Comparison of ENCODE assay signal across 1 cellular context in genomic region chr15:69679623-69680228, GRCh38.
TF ChIP-seq lines count a peak whose summit lies in the region.

No MANE protein-coding gene starts in this region.

TF ChIP-seq in GM12878, 131 proteins besides CTCF, POLR2A, EP300 and RAD21 (continued from another document and continues in another):
- TF ChIP-seq BCL3 (IDR thresholded peaks at IDR 0.05; ENCODE audit: borderline replicate concordance, insufficient read depth, low read depth, low read length, poor library complexity, severe bottlenecking) (peak; percentile 83), HCFC1 (IDR thresholded peaks at IDR 0.05; ENCODE audit: low read length) (no peak), ZBTB33 (IDR thresholded peaks at IDR 0.05) (no peak), IKZF1 (conservative IDR thresholded peaks at IDR 0.05) (peak; percentile 92), YY1 (IDR thresholded peaks at IDR 0.05; ENCODE audit: low read depth, low read length) (0 out of 2 replicates have a peak, but pooled peaks have one; percentile 31), BRCA1 (IDR thresholded peaks at IDR 0.05; ENCODE audit: low read depth, low read length) (no peak), ZNF592 (IDR thresholded peaks at IDR 0.05) (no peak), BACH1 (IDR thresholded peaks at IDR 0.05; ENCODE audit: borderline replicate concordance) (peak; percentile 80; the same call in 1 of the 2 replicates), SUPT20H (IDR thresholded peaks at IDR 0.05; ENCODE audit: borderline replicate concordance, control insufficient read depth, low read depth, low read length) (no peak), KLF5 (IDR thresholded peaks at IDR 0.05; ENCODE audit: partially characterized antibody) (peak; percentile 53), CEBPZ (IDR thresholded peaks at IDR 0.05; ENCODE audit: low read depth, low read length) (no peak), SIN3A (IDR thresholded peaks at IDR 0.05; ENCODE audit: low read depth, low read length) (no peak), RAD51 (IDR thresholded peaks at IDR 0.05) (no peak), NFYA (IDR thresholded peaks at IDR 0.05; ENCODE audit: borderline replicate concordance, low read depth, low read length) (no peak), TARDBP (IDR thresholded peaks at IDR 0.05; ENCODE audit: borderline replicate concordance) (no peak), ELK1 (IDR thresholded peaks at IDR 0.05; ENCODE audit: low read depth, low read length) (no peak), IRF3 (IDR thresholded peaks at IDR 0.05) (no peak), EED (IDR thresholded peaks at IDR 0.05; ENCODE audit: low read depth) (peak; percentile 93), TCF3 (IDR thresholded peaks at IDR 0.05; ENCODE audit: borderline replicate concordance, insufficient read depth, low read depth, low read length) (peak; percentile 68; the same call in 1 of the 2 replicates), CREB1 (IDR thresholded peaks at IDR 0.05; ENCODE audit: low read depth) (peak; percentile 74), E2F4 (IDR thresholded peaks at IDR 0.05; ENCODE audit: low read depth, low read length) (no peak), IRF4 (IDR thresholded peaks at IDR 0.05; ENCODE audit: low read depth, low read length) (peak; percentile 94), KAT2A (conservative IDR thresholded peaks at IDR 0.05; ENCODE audit: control insufficient read depth, low read depth, low read length) (no peak), NR2C1 (IDR thresholded peaks at IDR 0.05) (no peak), TCF12 (IDR thresholded peaks at IDR 0.05; ENCODE audit: low read depth, low read length) (peak; percentile 89), SRF (IDR thresholded peaks at IDR 0.05; ENCODE audit: low read depth in 2 of 2, low read length in 2 of 2) (peak in 1 of 2 experiments; percentile 59; a peak in 1 of 4 replicates), ATF2 (IDR thresholded peaks at IDR 0.05; ENCODE audit: low read length) (peak; percentile 88), CBFB (IDR thresholded peaks at IDR 0.05; ENCODE audit: low read depth) (peak; percentile 95), SMAD1 (IDR thresholded peaks at IDR 0.05; ENCODE audit: low read depth, partially characterized antibody) (no peak), BCLAF1 (IDR thresholded peaks at IDR 0.05) (no peak), NFIC (IDR thresholded peaks at IDR 0.05; ENCODE audit: low read depth, low read length) (peak; percentile 93), RELB (IDR thresholded peaks at IDR 0.05; ENCODE audit: low read depth) (peak; percentile 74; the same call in 1 of the 2 replicates), ZBED1 (IDR thresholded peaks at IDR 0.05; ENCODE audit: borderline replicate concordance) (peak; percentile 82; the same call in 1 of the 2 replicates), PAX5 (IDR thresholded peaks at IDR 0.05; ENCODE audit: borderline replicate concordance, low read depth, low read length) (peak; percentile 98), HDAC2 (IDR thresholded peaks at IDR 0.05) (no peak)
